ENCODE assay signal across 8 cellular contexts in the genomic region with DNA sequence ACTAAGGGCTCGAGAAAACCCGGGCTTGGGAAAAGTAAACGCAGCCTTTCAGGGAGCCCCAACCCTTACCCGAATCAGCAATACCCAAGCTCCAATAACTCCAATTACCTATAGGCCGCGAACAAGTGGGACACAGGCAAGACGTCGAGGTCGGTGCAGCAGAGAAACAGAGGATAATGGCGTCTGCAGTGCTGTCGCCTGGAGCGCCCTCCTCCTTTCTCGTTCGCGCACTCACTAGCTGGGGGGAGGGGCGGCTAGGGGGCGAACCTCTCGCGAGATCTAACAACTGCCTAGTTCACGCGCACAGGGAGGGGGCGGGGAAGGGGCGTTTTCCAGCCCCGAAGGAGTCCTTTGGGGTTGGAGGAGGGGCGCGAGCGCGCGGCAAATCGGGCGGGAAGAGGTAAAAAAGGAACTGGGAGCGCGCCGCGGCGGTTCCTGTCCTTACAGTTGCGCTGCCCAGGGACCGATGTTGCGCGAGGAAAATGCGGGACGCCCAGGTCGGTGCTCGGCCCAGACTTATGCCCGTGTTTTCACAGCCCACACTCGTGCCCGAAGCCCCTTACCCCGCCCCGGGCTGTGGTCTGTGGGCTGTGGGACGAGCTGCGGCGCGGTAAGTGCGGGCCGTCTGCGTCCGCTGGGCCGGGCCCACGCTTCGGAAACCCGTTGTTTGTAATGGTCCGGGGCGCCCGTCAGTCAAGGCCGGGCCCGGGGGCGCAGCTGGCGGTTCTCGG. TPM values are rescaled to one million over a fixed set of nuclear protein-coding genes. Genes with fewer than 3 reads are reported as not detected.
A peak's percentile ranks its signal among the peaks of the same experiment; 100 is the strongest.
DNase-seq lines count a peak whose midpoint lies in the region; ATAC-seq and TF ChIP-seq lines count a peak whose summit lies in the region.

A gene (plus strand): TSS at position 411 of the 731 bp plus-strand sequence. CDS start 20,182 bp downstream, outside the sequence.

- peak; percentile 69 for ATAC-seq in HG03460 (IDR thresholded peaks at IDR 0.05; ENCODE audit: unreplicated experiment)

- peak within 1 kb of the TSS; percentile 100 for H3K27ac ChIP-seq in BLaER1
- H3K27ac ChIP-seq in coronary artery, result peak within 1 kb of the TSS; percentile 96 to 99

- H3K36me3 ChIP-seq in BLaER1, result peaks cover 34% of the 10 kb centered on the region

- H3K36me3 Mint-ChIP-seq in activated CD4-positive, alpha-beta T cell treated with anti-CD3 and anti-CD28 coated beads, Interleukin-2, amount 10 ng/mL, durations not matched to agents 24 days and 14 days (ENCODE audit: low read depth), result peaks cover 55% of the 10 kb centered on the region

- no peaks in the 10 kb centered on the region for H3K9me3 ChIP-seq in BLaER1

- H3K4me3 Mint-ChIP-seq in activated CD4-positive, alpha-beta T cell treated with anti-CD3 and anti-CD28 coated beads, Interleukin-2, amount 10 ng/mL, durations not matched to agents 24 days and 14 days, result peak within 1 kb of the TSS; percentile 94

- no peaks in the 10 kb centered on the region for H3K27me3 ChIP-seq in BLaER1

- peak within 1 kb of the TSS; percentile 98 for H3K27ac Mint-ChIP-seq in activated CD4-positive, alpha-beta T cell treated with anti-CD3 and anti-CD28 coated beads, Interleukin-2, amount 10 ng/mL, durations not matched to agents 24 days and 14 days

- H3K4me2 ChIP-seq in BLaER1, result peak within 1 kb of the TSS; percentile 84

- H3K4me1 Mint-ChIP-seq in activated CD4-positive, alpha-beta T cell treated with anti-CD3 and anti-CD28 coated beads, Interleukin-2, amount 10 ng/mL, durations not matched to agents 24 days and 14 days, result peaks cover 32% of the 10 kb centered on the region

- H4K20me1 ChIP-seq in BLaER1, result peaks cover 39% of the 10 kb centered on the region

- intact Hi-C loops in activated CD4-positive, alpha-beta T cell treated with anti-CD3 and anti-CD28 coated beads, Interleukin-2, amount 10 ng/mL, durations not matched to agents 24 days and 14 days (cut with micrococcal nuclease), result loop anchor here (1.0 to 10.0 kb wide), 7 partner anchors 24 to 1764 kb away; a partner anchor contains a TSS

- H3K4me1 ChIP-seq in BLaER1, result peaks cover 53% of the 10 kb centered on the region

- DNase-seq in GM19240 (ENCODE audit: insufficient read length, low spot score), result peak; percentile 59
- peak; percentile 92 to 98 for DNase-seq in NCI-H526 (lab: John Stamatoyannopoulos, UW)
- peak; percentile 99 for DNase-seq in activated CD4-positive, alpha-beta T cell treated with anti-CD3 and anti-CD28 coated beads, Interleukin-2, amount 10 ng/mL, durations not matched to agents 24 days and 14 days
- DNase-seq in coronary artery (ENCODE audit: low spot score), result peak; percentile 99
- peak; percentile 100 for DNase-seq in left kidney (ENCODE audit: low read depth, low spot score)
- DNase-seq in stimulated activated CD4-positive, alpha-beta T cell treated with anti-CD3 and anti-CD28 coated beads, Interleukin-2, amount 100 ng/mL, for 24 hours, result peak; percentile 99 to 100

- H3K9ac ChIP-seq in BLaER1, result peak within 1 kb of the TSS; percentile 100

- H3K4me3 ChIP-seq in BLaER1 (peak within 1 kb of the TSS; percentile 87), coronary artery (peak within 1 kb of the TSS; percentile 90)

- no peaks in the 10 kb centered on the region for H3K9me3 Mint-ChIP-seq in activated CD4-positive, alpha-beta T cell treated with anti-CD3 and anti-CD28 coated beads, Interleukin-2, amount 10 ng/mL, durations not matched to agents 24 days and 14 days

- H3K27me3 Mint-ChIP-seq in activated CD4-positive, alpha-beta T cell treated with anti-CD3 and anti-CD28 coated beads, Interleukin-2, amount 10 ng/mL, durations not matched to agents 24 days and 14 days, result no peaks in the 10 kb centered on the region

- no peak for TF ChIP-seq CTCF in coronary artery (IDR thresholded peaks at IDR 0.05)

RNA-seq across cellular contexts. Expression of the gene that starts here (rescaled TPM):
- total RNA-seq in activated CD4-positive, alpha-beta T cell treated with anti-CD3 and anti-CD28 coated beads, Interleukin-2, amount 10 ng/mL, durations not matched to agents 24 days and 14 days, result 28.9 and 29.3 TPM in 2 replicates

Comparison
In these comparisons a context has a peak if more than half of its experiments do, and no peak if none do; other contexts are left out.
1. Peak in every context shown above with its lines: DNase-seq, ATAC-seq, H3K4me3 ChIP-seq and H3K27ac ChIP-seq.